ENCODE assay signal across 7 cellular contexts in genomic region chr1:15684468-15685283, GRCh38. TPM values are rescaled to one million over a fixed set of nuclear protein-coding genes. Genes with fewer than 3 reads are reported as not detected.
DNase-seq lines count a peak whose midpoint lies in the region; ATAC-seq and TF ChIP-seq lines count a peak whose summit lies in the region.

No MANE protein-coding gene starts in this region.

- no peaks in the 10 kb centered on the region for H3K36me3 Mint-ChIP-seq in T-helper 17 cell (ENCODE audit: low read depth)

- CTCF ChIA-PET in GM10248 (lab: Yijun Ruan, JAX): interaction anchor here (0.9 kb wide), 1 partner anchor 15 kb away, joined by 3 read pairs; no protein-coding TSS in a partner anchor

- POLR2A ChIA-PET in GM10248 (lab: Yijun Ruan, JAX): no interaction called here

- H3K27ac Mint-ChIP-seq in T-helper 17 cell: peak overlapping the region; percentile 87

- peaks cover 28% of the 10 kb centered on the region for H3K4me1 Mint-ChIP-seq in T-helper 17 cell

- peak; percentile 33 for ATAC-seq in HG03045 (IDR thresholded peaks at IDR 0.05; ENCODE audit: unreplicated experiment)
- peak; percentile 55 for ATAC-seq in T-helper 17 cell

- H3K27ac ChIP-seq in caudate nucleus (ENCODE audit: low read depth, low read length): peak overlapping the region; percentile 36

- no peaks in the 10 kb centered on the region for H3K27me3 Mint-ChIP-seq in T-helper 17 cell

- DNase-seq in GM10248 (ENCODE audit: extremely low spot score) (peak; percentile 55), T-helper 17 cell (peak in 2 of 3 donors; percentile 19 to 22), caudate nucleus (lab: John Stamatoyannopoulos, UW) (peak in 23 of 61 donors; percentile 4 to 44 (median 14)), kidney tubule cell (ENCODE audit: low spot score) (peak; percentile 34), middle frontal gyrus (ENCODE audit: extremely low spot score, low spot score) (no peak)
- peak; percentile 29 for DNase-seq in stimulated activated CD4-positive, alpha-beta T cell treated with anti-CD3 and anti-CD28 coated beads, Interleukin-4, amount 100 ng/mL, for 24 hours

- no peaks in the 10 kb centered on the region for H3K9me3 ChIP-seq in T-helper 17 cell (ENCODE audit: control insufficient read depth, low read length, poor library complexity, severe bottlenecking)

- H3K4me3 Mint-ChIP-seq in T-helper 17 cell: peak overlapping the region; percentile 90

- TF ChIP-seq CTCF in GM10248 (IDR thresholded peaks at IDR 0.05; ENCODE audit: control extremely low read depth, extremely low read depth, low read depth, missing control alignments): no peak

RNA-seq across cellular contexts. Expression of gene PLEKHM2, which starts 0.6 kb away (rescaled TPM):
- 10 to 100 TPM; 54.8 to 72.8 TPM for total RNA-seq in T-helper 17 cell

RNA-seq across cellular contexts. Expression of gene SLC25A34, which starts 51.4 kb away (rescaled TPM):
- total RNA-seq in T-helper 17 cell: 1 to 10 TPM; 1.5 to 1.9 TPM

RNA-seq across cellular contexts. Expression of gene TMEM82, which starts 57.6 kb away (rescaled TPM):
- not detected for total RNA-seq in T-helper 17 cell
